In genomic region chr19:54574527-54575056, GRCh38 we compare ENCODE assay signal across 17 cellular contexts. TPM values are rescaled to one million over a fixed set of nuclear protein-coding genes. Genes with fewer than 3 reads are reported as not detected.
DNase-seq lines count a peak whose midpoint lies in the region; TF ChIP-seq lines count a peak whose summit lies in the region.
"Had no signal": no experiment of that assay in that cellular context is flagged by ENCODE, and none has a peak within 500 bp of the region (broad histone marks: within the 10 kb centered on the region; RNA-seq: fewer than 3 reads in every experiment).

No MANE protein-coding gene starts in this region.

- peaks cover 10% of the 10 kb centered on the region for H3K27me3 Mint-ChIP-seq in T-helper 2 cell treated with Interferon-gamma antibody and Interleukin-4, amounts not matched to agents 5 μg/mL and 100 μg/mL, for 36 hours (ENCODE audit: low read depth)
- H3K27me3 Mint-ChIP-seq in activated naive CD8-positive, alpha-beta T cell treated with anti-CD3 and anti-CD28 coated beads for 36 hours = peaks cover 45% of the 10 kb centered on the region

- TF ChIP-seq CTCF in esophagus muscularis mucosa (IDR thresholded peaks at IDR 0.05) = no peak

- H3K36me3 ChIP-seq in esophagus muscularis mucosa = no peaks in the 10 kb centered on the region

- H3K27ac Mint-ChIP-seq in T-helper 2 cell treated with Interferon-gamma antibody and Interleukin-4, amounts not matched to agents 5 μg/mL and 100 μg/mL, for 36 hours = peak overlapping the region; percentile 10
- H3K27ac Mint-ChIP-seq in activated naive CD8-positive, alpha-beta T cell treated with anti-CD3 and anti-CD28 coated beads for 36 hours = no peak overlapping the region
- H3K27ac Mint-ChIP-seq: CD4-positive, alpha-beta memory T cell had no signal

- no peak overlapping the region for H3K27ac ChIP-seq in esophagus muscularis mucosa (replicated peaks in 1 of 4)
- H3K27ac ChIP-seq: 22Rv1 had no signal

- peaks cover 13% of the 10 kb centered on the region for H3K4me1 Mint-ChIP-seq in T-helper 2 cell treated with Interferon-gamma antibody and Interleukin-4, amounts not matched to agents 5 μg/mL and 100 μg/mL, for 36 hours (ENCODE audit: low read depth)
- peaks cover 5% of the 10 kb centered on the region for H3K4me1 Mint-ChIP-seq in activated naive CD8-positive, alpha-beta T cell treated with anti-CD3 and anti-CD28 coated beads for 36 hours
- H3K4me1 Mint-ChIP-seq: CD4-positive, alpha-beta memory T cell had no signal

- no peaks in the 10 kb centered on the region for H3K36me3 Mint-ChIP-seq in T-helper 2 cell treated with Interferon-gamma antibody and Interleukin-4, amounts not matched to agents 5 μg/mL and 100 μg/mL, for 36 hours (ENCODE audit: low read depth)
- no peaks in the 10 kb centered on the region for H3K36me3 Mint-ChIP-seq in activated naive CD8-positive, alpha-beta T cell treated with anti-CD3 and anti-CD28 coated beads for 36 hours
- H3K36me3 Mint-ChIP-seq: CD4-positive, alpha-beta memory T cell; IgD-negative memory B cell had no signal

- H3K27me3 ChIP-seq in esophagus muscularis mucosa (peaks cover 0 to 40% (median 0%) of the 10 kb centered on the region in 4 donors), mononuclear cell (ENCODE audit: insufficient read depth, low read length) (no peaks in the 10 kb centered on the region)

- no peak for TF ChIP-seq POLR2A in esophagus muscularis mucosa (IDR thresholded peaks at IDR 0.05; ENCODE audit: low read depth)

- 57% methylated on average over 9 of the region's 12 CpGs for WGBS in esophagus muscularis mucosa

- intact Hi-C loops in esophagus muscularis mucosa (cut with DNase I) = loop anchor here (5.0 kb wide), 1 partner anchor 277 kb away; no protein-coding TSS in a partner anchor

- H3K4me3 Mint-ChIP-seq in T-helper 2 cell treated with Interferon-gamma antibody and Interleukin-4, amounts not matched to agents 5 μg/mL and 100 μg/mL, for 36 hours = no peak overlapping the region
- H3K4me3 Mint-ChIP-seq in activated naive CD8-positive, alpha-beta T cell treated with anti-CD3 and anti-CD28 coated beads for 36 hours = no peak overlapping the region
- H3K4me3 Mint-ChIP-seq: CD4-positive, alpha-beta memory T cell had no signal

- DNase-seq in T-helper 2 cell treated with Interferon-gamma antibody and Interleukin-4, amounts not matched to agents 5 μg/mL and 100 μg/mL, for 36 hours (ENCODE audit: low spot score) = no peak
- no peak for DNase-seq in T-helper 2 cell
- DNase-seq in esophagus muscularis mucosa (ENCODE audit: extremely low spot score) = peak; percentile 74
- no peak for DNase-seq in T-helper 9 cell
- no peak for DNase-seq in activated effector memory CD4-positive, alpha-beta T cell treated with Interleukin-2 at 50 U/mL for 16 hours
- DNase-seq in NCI-H146 (lab: John Stamatoyannopoulos, UW) = no peak
- DNase-seq in activated naive CD8-positive, alpha-beta T cell treated with anti-CD3 and anti-CD28 coated beads for 36 hours = no peak
- DNase-seq: AML-193; C1 segment of cervical spinal cord; CD4-positive, alpha-beta memory T cell; DMS79; EL had no signal

- no peaks in the 10 kb centered on the region for H3K9me3 Mint-ChIP-seq in T-helper 2 cell treated with Interferon-gamma antibody and Interleukin-4, amounts not matched to agents 5 μg/mL and 100 μg/mL, for 36 hours
- H3K9me3 Mint-ChIP-seq in activated naive CD8-positive, alpha-beta T cell treated with anti-CD3 and anti-CD28 coated beads for 36 hours = no peaks in the 10 kb centered on the region

- H3K9me3 ChIP-seq in esophagus muscularis mucosa (no peaks in the 10 kb centered on the region), mononuclear cell (ENCODE audit: low read depth, low read length) (no peaks in the 10 kb centered on the region)

- no peak for TF ChIP-seq EP300 in esophagus muscularis mucosa (IDR thresholded peaks at IDR 0.05)

- H3K4me3 ChIP-seq in esophagus muscularis mucosa (no peak overlapping the region), mononuclear cell (ENCODE audit: low read length) (peak overlapping the region; percentile 48)

- no peaks in the 10 kb centered on the region for H3K4me1 ChIP-seq in esophagus muscularis mucosa
- H3K4me1 ChIP-seq in mononuclear cell (ENCODE audit: insufficient read depth, low read length) = peaks cover 45% of the 10 kb centered on the region

RNA-seq across cellular contexts. Expression of gene LILRA2, which starts 1.0 kb away (rescaled TPM):
- total RNA-seq in esophagus muscularis mucosa (1 to 10 TPM in 3 of 4 donors, under 1 TPM in 1; 0.83 to 4.6 (median 2.3) TPM), mononuclear cell (41.5 TPM)
- not detected for total RNA-seq in activated naive CD8-positive, alpha-beta T cell treated with anti-CD3 and anti-CD28 coated beads for 36 hours
- total RNA-seq: H1, HT1080 had no signal

RNA-seq across cellular contexts. Expression of gene LILRA1, which starts 18.8 kb away (rescaled TPM):
- total RNA-seq in esophagus muscularis mucosa = 1 to 10 TPM in 1 of 4 donors, under 1 TPM in 3; 0.23 to 2.0 (median 0.47) TPM
- total RNA-seq in mononuclear cell = 18.5 TPM
- not detected for total RNA-seq in activated naive CD8-positive, alpha-beta T cell treated with anti-CD3 and anti-CD28 coated beads for 36 hours
- total RNA-seq: CD4-positive, alpha-beta memory T cell; H1; HT1080 had no signal

RNA-seq across cellular contexts. Expression of gene LILRB1, which starts 55.7 kb away (rescaled TPM):
- 1 to 10 TPM; 1.4 to 5.0 (median 2.7) TPM for total RNA-seq in esophagus muscularis mucosa
- 13.6 TPM for total RNA-seq in mononuclear cell
- total RNA-seq in activated naive CD8-positive, alpha-beta T cell treated with anti-CD3 and anti-CD28 coated beads for 36 hours = under 1 TPM; 0.25 to 0.72 TPM
- total RNA-seq: H1, HT1080 had no signal
